21 cellular contexts compared by ENCODE assay signal in genomic region chr17:79954281-79955166, GRCh38.
A peak's percentile ranks its signal among the peaks of the same experiment; 100 is the strongest.
DNase-seq lines count a peak whose midpoint lies in the region; ATAC-seq, FAIRE-seq and TF ChIP-seq lines count a peak whose summit lies in the region.
"Had no signal": no experiment of that assay in that cellular context is flagged by ENCODE, and none has a peak within 500 bp of the region (broad histone marks: within the 10 kb centered on the region; RNA-seq: fewer than 3 reads in every experiment).

No MANE protein-coding gene starts in this region.

- H3K4me1 ChIP-seq in NT2/D1 (ENCODE audit: insufficient read depth, insufficient read length) (peaks cover 30% of the 10 kb centered on the region), kidney (ENCODE audit: control insufficient read depth in 1 of 2, insufficient read depth in 1 of 2, low read depth in 1 of 2, low read length in 2 of 2) (peaks cover 15% of the 10 kb centered on the region in 2 donors)
- H3K4me1 ChIP-seq: gastrocnemius medialis had no signal

- H3K9ac ChIP-seq in NT2/D1 (ENCODE audit: insufficient read length, low read depth) (peak overlapping the region; percentile 28), kidney (ENCODE audit: low read length in 2 of 2) (no peak overlapping the region)

- no peaks in the 10 kb centered on the region for H3K9me3 Mint-ChIP-seq in progenitor cell of endocrine pancreas (ENCODE audit: low read depth)

- no peak overlapping the region for H3K4me3 Mint-ChIP-seq in progenitor cell of endocrine pancreas (ENCODE audit: low read depth)

- H3K27me3 ChIP-seq in NT2/D1 (ENCODE audit: insufficient read depth, insufficient read length) = no peaks in the 10 kb centered on the region
- H3K27me3 ChIP-seq: gastrocnemius medialis, vagina had no signal

- H3K4me1 Mint-ChIP-seq in progenitor cell of endocrine pancreas (ENCODE audit: low read depth) = peaks cover 44% of the 10 kb centered on the region

- H3K36me3 ChIP-seq in NT2/D1 (ENCODE audit: insufficient read depth, insufficient read length, low read length) = no peaks in the 10 kb centered on the region
- H3K36me3 ChIP-seq in kidney (ENCODE audit: control insufficient read depth in 1 of 2, insufficient read depth in 2 of 2, low read length in 2 of 2) = peaks cover 0 to 2% of the 10 kb centered on the region in 2 donors
- H3K36me3 ChIP-seq: gastrocnemius medialis, neutrophil had no signal

- no peak for FAIRE-seq in kidney (lab: Jason Lieb, UNC)
- FAIRE-seq: A204.1 had no signal

- intact Hi-C loops in kidney (cut with DNase I) = no loop called here

- DNase-seq in activated effector memory CD4-positive, alpha-beta T cell treated with anti-CD3 and anti-CD28 coated beads, Interleukin-2, amount 50 U/mL, for 16 hours = peak; percentile 37
- no peak for DNase-seq in activated effector memory CD4-positive, alpha-beta T cell treated with Interleukin-2 at 50 U/mL for 16 hours
- no peak for DNase-seq in NT2/D1 (ENCODE audit: low read depth, low spot score)
- peak; percentile 62 for DNase-seq in kidney
- no peak for DNase-seq in progenitor cell of endocrine pancreas (ENCODE audit: low spot score, unreplicated experiment)
- DNase-seq in stimulated activated CD8-positive, alpha-beta memory T cell treated with anti-CD3 and anti-CD28 coated beads, Interleukin-4, amount 100 ng/mL, for 48 hours = no peak
- DNase-seq: activated CD8-positive, alpha-beta memory T cell treated with anti-CD3 and anti-CD28 coated beads, Interleukin-2, amount 50 U/mL, for 4 hours; activated gamma-delta T cell treated with Interleukin-2 at 50 U/mL for 16 hours; amniotic stem cell; gastrocnemius medialis; IMR-90; NCI-H2107; NCI-H524; stimulated activated CD4-positive, alpha-beta T cell treated with anti-CD3 and anti-CD28 coated beads, Interleukin-15, amount 100 ng/mL, for 24 hours; substantia nigra had no signal

- H3K4me3 ChIP-seq in NT2/D1 (ENCODE audit: insufficient read length, low read depth) = no peak overlapping the region
- H3K4me3 ChIP-seq in kidney (ENCODE audit: low read length in 2 of 2) = no peak overlapping the region
- H3K4me3 ChIP-seq: gastrocnemius medialis, vagina had no signal

- peaks cover 4% of the 10 kb centered on the region for H3K36me3 Mint-ChIP-seq in progenitor cell of endocrine pancreas (ENCODE audit: insufficient read depth)

- ATAC-seq in HG03432 (IDR thresholded peaks at IDR 0.05; ENCODE audit: unreplicated experiment) = no peak
- no peak for ATAC-seq in HG03139 (IDR thresholded peaks at IDR 0.05; ENCODE audit: unreplicated experiment)
- ATAC-seq: esophagus mucosa, gastrocnemius medialis had no signal

- H3K27me3 Mint-ChIP-seq in progenitor cell of endocrine pancreas = no peaks in the 10 kb centered on the region

- H3K9me3 ChIP-seq in NT2/D1 (ENCODE audit: insufficient read depth, low read length) (no peaks in the 10 kb centered on the region), kidney (ENCODE audit: control insufficient read depth in 1 of 2, low read length in 2 of 2) (no peaks in the 10 kb centered on the region)
- H3K9me3 ChIP-seq: gastrocnemius medialis, neutrophil, vagina had no signal

- TF ChIP-seq CTCF in kidney (IDR thresholded peaks at IDR 0.05; ENCODE audit: borderline replicate concordance, extremely low read depth, insufficient read depth) = no peak
- no peak for TF ChIP-seq CTCF in progenitor cell of endocrine pancreas (IDR thresholded peaks at IDR 0.05; ENCODE audit: unreplicated experiment)

- peak overlapping the region; percentile 18 for H3K27ac Mint-ChIP-seq in progenitor cell of endocrine pancreas

- H3K27ac ChIP-seq in kidney (ENCODE audit: low read depth in 2 of 2, low read length in 2 of 2) = no peak overlapping the region
- H3K27ac ChIP-seq: gastrocnemius medialis, neutrophil, vagina had no signal

Comparison
In these comparisons a context has a peak if more than half of its experiments do, and no peak if none do; other contexts are left out.
1. DNase-seq: peak in activated effector memory CD4-positive, alpha-beta T cell treated with anti-CD3 and anti-CD28 coated beads, Interleukin-2, amount 50 U/mL, for 16 hours (single experiment) and kidney (single experiment); none in activated effector memory CD4-positive, alpha-beta T cell treated with Interleukin-2 at 50 U/mL for 16 hours (single experiment), NT2/D1 (single experiment), progenitor cell of endocrine pancreas (single experiment) and stimulated activated CD8-positive, alpha-beta memory T cell treated with anti-CD3 and anti-CD28 coated beads, Interleukin-4, amount 100 ng/mL, for 48 hours (single experiment).